20 cellular contexts compared by ENCODE assay signal in the genomic region with DNA sequence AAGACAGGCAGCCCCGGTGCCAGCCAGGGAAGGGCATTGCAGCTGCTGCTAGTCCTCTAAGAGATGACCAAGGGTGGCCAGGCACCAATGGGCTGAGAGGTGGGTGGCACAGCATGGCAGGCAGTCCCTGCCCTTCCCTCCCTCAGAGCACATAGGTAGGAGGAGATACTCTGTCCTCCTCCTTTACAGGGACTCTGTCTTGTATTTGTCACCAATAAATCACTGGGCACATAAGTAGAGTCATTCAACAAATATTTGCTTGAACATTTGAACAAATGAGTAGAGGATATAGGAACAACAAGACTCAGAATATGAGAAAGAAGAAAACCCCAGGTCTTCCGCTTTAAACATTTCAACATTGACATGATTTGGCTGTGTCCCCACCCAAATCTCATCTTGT.
"Had no signal": no experiment of that assay in that cellular context is flagged by ENCODE, and none has a peak within 500 bp of the region (broad histone marks: within the 10 kb centered on the region; RNA-seq: fewer than 3 reads in every experiment).

No MANE protein-coding gene starts in this region.

- H3K4me1 ChIP-seq: neural progenitor cell, uterus had no signal

- H3K27me3 Mint-ChIP-seq: activated CD4-positive, alpha-beta T cell treated with anti-CD3 and anti-CD28 coated beads, Interleukin-2, amount 10 ng/mL, durations not matched to agents 7 days and 5 days; activated CD8-positive, alpha-beta memory T cell treated with anti-CD3 and anti-CD28 coated beads, Interleukin-2, amount 10 ng/mL, durations not matched to agents 7 days and 5 days; central memory CD8-positive, alpha-beta T cell had no signal

- H3K9me3 ChIP-seq: breast epithelium, sigmoid colon, transverse colon, uterus had no signal

- H3K27me3 ChIP-seq: breast epithelium, neural progenitor cell, sigmoid colon, transverse colon, uterus had no signal

- H3K9ac ChIP-seq: neural progenitor cell had no signal

- H3K4me2 ChIP-seq: neural progenitor cell, smooth muscle cell had no signal

- H3K36me3 ChIP-seq: breast epithelium, neural progenitor cell, sigmoid colon, transverse colon, uterus had no signal

- DNase-seq: activated CD4-positive, alpha-beta T cell treated with anti-CD3 and anti-CD28 coated beads, Interleukin-2, amount 10 ng/mL, durations not matched to agents 7 days and 5 days; activated CD4-positive, CD25-positive, alpha-beta regulatory T cell treated with anti-CD3 and anti-CD28 coated beads, Interleukin-2, amount 50 U/mL, for 72 hours; activated CD8-positive, alpha-beta memory T cell treated with anti-CD3 and anti-CD28 coated beads, Interleukin-2, amount 10 ng/mL, durations not matched to agents 7 days and 5 days; activated CD8-positive, alpha-beta T cell treated with anti-CD3 and anti-CD28 coated beads for 36 hours; activated effector memory CD4-positive, alpha-beta T cell treated with anti-CD3 and anti-CD28 coated beads, Interleukin-2, amount 50 U/mL, for 16 hours; activated naive CD4-positive, alpha-beta T cell treated with anti-CD3 and anti-CD28 coated beads, Interleukin-2, amount 10 ng/mL, durations not matched to agents 7 days and 5 days; activated T-cell treated with anti-CD3 and anti-CD28 coated beads for 4 hours; naive thymus-derived CD4-positive, alpha-beta T cell; posterior cingulate gyrus; sigmoid colon; stimulated activated CD4-positive, alpha-beta T cell treated with anti-CD3 and anti-CD28 coated beads, Interleukin-15, amount 100 ng/mL, for 24 hours; stimulated activated naive B cell treated with anti-CD40 and anti-IgM and Interleukin-4, amounts not matched to agents 10 μg/mL and 1 μg/mL and 100 μg/mL, for 72 hours; transverse colon; uterus had no signal

- H3K9me3 Mint-ChIP-seq: central memory CD8-positive, alpha-beta T cell had no signal

- H3K4me1 Mint-ChIP-seq: stimulated activated naive B cell treated with anti-CD40 and anti-IgM and Interleukin-4, amounts not matched to agents 10 μg/mL and 1 μg/mL and 100 μg/mL, for 72 hours had no signal

- H3K4me3 ChIP-seq: breast epithelium, lung, neural progenitor cell, sigmoid colon, smooth muscle cell, transverse colon, uterus had no signal

- H3K27ac Mint-ChIP-seq: activated CD4-positive, alpha-beta T cell treated with anti-CD3 and anti-CD28 coated beads, Interleukin-2, amount 10 ng/mL, durations not matched to agents 7 days and 5 days; activated CD8-positive, alpha-beta memory T cell treated with anti-CD3 and anti-CD28 coated beads, Interleukin-2, amount 10 ng/mL, durations not matched to agents 7 days and 5 days; activated CD8-positive, alpha-beta T cell treated with anti-CD3 and anti-CD28 coated beads for 36 hours; activated naive CD4-positive, alpha-beta T cell treated with anti-CD3 and anti-CD28 coated beads, Interleukin-2, amount 10 ng/mL, durations not matched to agents 7 days and 5 days; naive thymus-derived CD4-positive, alpha-beta T cell; neural progenitor cell; stimulated activated naive B cell treated with anti-CD40 and anti-IgM and Interleukin-4, amounts not matched to agents 10 μg/mL and 1 μg/mL and 100 μg/mL, for 72 hours had no signal

- ATAC-seq: activated CD8-positive, alpha-beta memory T cell treated with anti-CD3 and anti-CD28 coated beads, Interleukin-2, amount 10 ng/mL, durations not matched to agents 7 days and 5 days; activated CD8-positive, alpha-beta T cell treated with anti-CD3 and anti-CD28 coated beads for 36 hours; left lobe of liver; naive thymus-derived CD4-positive, alpha-beta T cell; stimulated activated naive B cell treated with anti-CD40 and anti-IgM and Interleukin-4, amounts not matched to agents 10 μg/mL and 1 μg/mL and 100 μg/mL, for 72 hours had no signal

- H3K27ac ChIP-seq: breast epithelium, neural progenitor cell, sigmoid colon, transverse colon, uterus had no signal

- H2AFZ ChIP-seq: neural progenitor cell had no signal

- H3K4me3 Mint-ChIP-seq: activated CD4-positive, alpha-beta T cell treated with anti-CD3 and anti-CD28 coated beads, Interleukin-2, amount 10 ng/mL, durations not matched to agents 7 days and 5 days; activated CD8-positive, alpha-beta memory T cell treated with anti-CD3 and anti-CD28 coated beads, Interleukin-2, amount 10 ng/mL, durations not matched to agents 7 days and 5 days; activated CD8-positive, alpha-beta T cell treated with anti-CD3 and anti-CD28 coated beads for 36 hours; activated naive CD4-positive, alpha-beta T cell treated with anti-CD3 and anti-CD28 coated beads, Interleukin-2, amount 10 ng/mL, durations not matched to agents 7 days and 5 days; central memory CD8-positive, alpha-beta T cell; naive thymus-derived CD4-positive, alpha-beta T cell; neural progenitor cell; stimulated activated naive B cell treated with anti-CD40 and anti-IgM and Interleukin-4, amounts not matched to agents 10 μg/mL and 1 μg/mL and 100 μg/mL, for 72 hours had no signal

- H3K36me3 Mint-ChIP-seq: activated naive CD4-positive, alpha-beta T cell treated with anti-CD3 and anti-CD28 coated beads, Interleukin-2, amount 10 ng/mL, durations not matched to agents 7 days and 5 days had no signal
